ENCODE assay signal across 6 cellular contexts in the genomic region with DNA sequence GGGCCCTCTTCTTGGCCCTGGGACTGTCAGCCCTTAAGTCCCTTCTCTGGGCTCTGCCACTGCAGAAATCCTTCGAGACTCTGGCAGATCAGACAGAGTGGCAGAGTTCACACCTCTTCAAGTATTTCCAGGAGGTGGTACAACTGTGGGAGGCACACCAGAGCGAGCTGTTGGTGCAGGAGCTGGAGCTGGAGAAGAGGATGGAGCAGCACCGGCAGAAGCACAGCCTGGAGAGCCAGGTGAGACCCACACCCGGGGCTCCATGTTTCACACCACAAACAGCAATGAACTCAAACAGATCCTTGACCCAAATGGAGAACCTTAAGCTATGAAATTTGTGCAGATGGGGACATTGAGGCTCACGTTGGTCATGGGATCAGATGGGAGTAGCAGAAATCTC.
"Had no signal": no experiment of that assay in that cellular context is flagged by ENCODE, and none has a peak within 500 bp of the region (broad histone marks: within the 10 kb centered on the region; RNA-seq: fewer than 3 reads in every experiment).

No MANE protein-coding gene starts in this region.

- H3K4me3 ChIP-seq: K562 had no signal

- ATAC-seq: HepG2, K562 had no signal

- H3K27ac ChIP-seq: HL-60 had no signal

- DNase-seq: IMR-90, KBM-7, KG1 had no signal
